Comparison of ENCODE assay signal across 1 cellular context in the genomic region with DNA sequence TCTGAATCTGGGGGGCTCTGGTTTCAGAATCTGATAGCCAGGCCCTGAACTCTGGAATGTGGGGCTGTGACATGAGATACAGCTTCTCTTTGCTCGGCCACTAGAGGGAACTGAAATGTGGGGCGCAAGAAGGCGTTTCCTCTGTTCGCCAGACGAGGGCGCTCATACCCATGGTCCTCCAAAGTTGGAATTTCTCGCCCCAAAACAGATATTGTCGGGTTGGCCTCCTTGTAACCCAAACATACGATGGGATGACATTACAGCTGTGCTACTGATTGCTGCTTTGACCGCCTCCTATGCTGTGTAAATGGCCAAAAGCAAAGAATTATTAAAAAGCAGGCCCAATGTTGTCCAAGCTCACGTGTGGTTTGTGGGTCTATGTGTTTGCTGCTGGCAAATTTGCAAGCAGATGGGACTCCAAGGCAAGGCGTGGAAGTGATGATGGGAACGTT.
A peak's percentile ranks its signal among the peaks of the same experiment; 100 is the strongest.
TF ChIP-seq lines count a peak whose summit lies in the region.

No MANE protein-coding gene starts in this region.

TF ChIP-seq in H1, 55 proteins besides CTCF, POLR2A, EP300 and RAD21 (continued from another document):
- TF ChIP-seq ATF2 (IDR thresholded peaks at IDR 0.05; ENCODE audit: low read length) (peak; percentile 81; the same call in 1 of the 2 replicates), KDM5A (IDR thresholded peaks at IDR 0.05; ENCODE audit: low read length) (no peak), TBP (IDR thresholded peaks at IDR 0.05; ENCODE audit: low read depth, low read length) (no peak), BCL11A (IDR thresholded peaks at IDR 0.05; ENCODE audit: low read depth in 2 of 2, low read length in 2 of 2) (no peak), SIRT6 (IDR thresholded peaks at IDR 0.05; ENCODE audit: low read length) (no peak), TCF12 (IDR thresholded peaks at IDR 0.05; ENCODE audit: low read depth, low read length) (no peak), CHD1 (IDR thresholded peaks at IDR 0.05; ENCODE audit: low read depth, low read length) (no peak), HDAC2 (IDR thresholded peaks at IDR 0.05; ENCODE audit: borderline replicate concordance in 1 of 2, low read depth in 2 of 2, low read length in 2 of 2) (no peak), EGR1 (IDR thresholded peaks at IDR 0.05; ENCODE audit: borderline replicate concordance, low read depth, low read length) (no peak), YY1 (IDR thresholded peaks at IDR 0.05; ENCODE audit: low read depth, low read length) (0 out of 2 replicates have a peak, but pooled peaks have one; percentile 61), POLR2AphosphoS5 (IDR thresholded peaks at IDR 0.05; ENCODE audit: low read depth, low read length) (no peak), MAFK (IDR thresholded peaks at IDR 0.05; ENCODE audit: low read depth, low read length) (no peak), GABPA (IDR thresholded peaks at IDR 0.05; ENCODE audit: borderline replicate concordance, insufficient read depth, low read length) (peak; percentile 57; the same call in 1 of the 2 replicates), TAF7 (optimal IDR thresholded peaks at IDR 0.05; ENCODE audit: borderline replicate concordance, low read depth, low read length) (no peak), CHD2 (IDR thresholded peaks at IDR 0.05; ENCODE audit: low read length) (no peak), RXRA (IDR thresholded peaks at IDR 0.05; ENCODE audit: insufficient read depth, low read depth, low read length) (no peak), KDM4A (IDR thresholded peaks at IDR 0.05; ENCODE audit: low read depth, low read length, severe bottlenecking) (no peak), POU5F1 (IDR thresholded peaks at IDR 0.05; ENCODE audit: low read depth, low read length) (no peak), HDAC6 (IDR thresholded peaks at IDR 0.05; ENCODE audit: low read depth, low read length) (no peak), NANOG (IDR thresholded peaks at IDR 0.05; ENCODE audit: insufficient read depth, low read depth, low read length, poor library complexity, severe bottlenecking) (no peak), SIN3A (conservative IDR thresholded peaks at IDR 0.05 in 1 of 2, IDR thresholded peaks at IDR 0.05 in 1 of 2; ENCODE audit: low read depth in 1 of 2, low read length in 2 of 2) (0 out of 4 replicates have a peak, but pooled peaks of 1 of the 2 experiments have one; percentile 30), EZH2 (IDR thresholded peaks at IDR 0.05; ENCODE audit: low read depth, low read length, severe bottlenecking) (no peak), CBX8 (IDR thresholded peaks at IDR 0.05; ENCODE audit: borderline replicate concordance, low read depth, low read length) (no peak), SP4 (IDR thresholded peaks at IDR 0.05; ENCODE audit: low read length) (peak; percentile 79; the same call in 1 of the 2 replicates), SUZ12 (IDR thresholded peaks at IDR 0.05; ENCODE audit: low read length) (no peak), ASH2L (IDR thresholded peaks at IDR 0.05; ENCODE audit: low read length) (no peak), JUND (IDR thresholded peaks at IDR 0.05; ENCODE audit: low read length) (peak; percentile 49; the same call in 1 of the 2 replicates), CREB1 (IDR thresholded peaks at IDR 0.05) (no peak; the same call in 1 of the 2 replicates), CTBP2 (IDR thresholded peaks at IDR 0.05; ENCODE audit: borderline replicate concordance, insufficient read depth, insufficient read length, low read length) (no peak), FOSL1 (IDR thresholded peaks at IDR 0.05; ENCODE audit: insufficient read depth, low read depth, low read length) (no peak), ZNF274 (IDR thresholded peaks at IDR 0.05; ENCODE audit: borderline replicate concordance, extremely low read depth, low read length) (no peak), BACH1 (IDR thresholded peaks at IDR 0.05; ENCODE audit: low read length) (no peak), JUN (IDR thresholded peaks at IDR 0.05; ENCODE audit: low read depth, low read length) (no peak), PHF8 (conservative IDR thresholded peaks at IDR 0.05; ENCODE audit: low read depth, low read length) (no peak), SAP30 (IDR thresholded peaks at IDR 0.05; ENCODE audit: insufficient read depth, insufficient replicate concordance, low read length) (no peak), CBX5 (IDR thresholded peaks at IDR 0.05; ENCODE audit: low read depth, low read length) (no peak), RBBP5 (IDR thresholded peaks at IDR 0.05; ENCODE audit: borderline replicate concordance, low read depth, low read length) (no peak), RFX5 (IDR thresholded peaks at IDR 0.05; ENCODE audit: borderline replicate concordance, low read depth, low read length) (no peak), TEAD4 (IDR thresholded peaks at IDR 0.05; ENCODE audit: low read depth, low read length) (peak; percentile 92), RNF2 (IDR thresholded peaks at IDR 0.05; ENCODE audit: borderline replicate concordance, low read depth, low read length, missing control alignments, poor library complexity, severe bottlenecking) (no peak), SRF (IDR thresholded peaks at IDR 0.05; ENCODE audit: low read depth, low read length) (no peak; the same call in 1 of the 2 replicates), TAF1 (IDR thresholded peaks at IDR 0.05; ENCODE audit: low read depth, low read length) (no peak), KDM1A (IDR thresholded peaks at IDR 0.05; ENCODE audit: borderline replicate concordance, low read length) (no peak), SP2 (IDR thresholded peaks at IDR 0.05; ENCODE audit: low read length) (no peak), NRF1 (IDR thresholded peaks at IDR 0.05; ENCODE audit: low read depth, low read length) (no peak), SP1 (IDR thresholded peaks at IDR 0.05; ENCODE audit: low read depth, low read length) (peak; percentile 41; the same call in 1 of the 2 replicates), SIX5 (IDR thresholded peaks at IDR 0.05; ENCODE audit: low read depth, low read length) (no peak), GTF2F1 (IDR thresholded peaks at IDR 0.05; ENCODE audit: borderline replicate concordance, low read depth, low read length) (no peak)
- TF ChIP-seq, protein P1, sequence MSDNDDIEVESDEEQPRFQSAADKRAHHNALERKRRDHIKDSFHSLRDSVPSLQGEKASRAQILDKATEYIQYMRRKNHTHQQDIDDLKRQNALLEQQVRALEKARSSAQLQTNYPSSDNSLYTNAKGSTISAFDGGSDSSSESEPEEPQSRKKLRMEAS (IDR thresholded peaks at IDR 0.05), result no peak
- TF ChIP-seq, protein P2, sequence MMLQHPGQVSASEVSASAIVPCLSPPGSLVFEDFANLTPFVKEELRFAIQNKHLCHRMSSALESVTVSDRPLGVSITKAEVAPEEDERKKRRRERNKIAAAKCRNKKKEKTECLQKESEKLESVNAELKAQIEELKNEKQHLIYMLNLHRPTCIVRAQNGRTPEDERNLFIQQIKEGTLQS (IDR thresholded peaks at IDR 0.05; ENCODE audit: insufficient read depth, low read depth, low read length), result peak; percentile 62
- TF ChIP-seq, protein P3, sequence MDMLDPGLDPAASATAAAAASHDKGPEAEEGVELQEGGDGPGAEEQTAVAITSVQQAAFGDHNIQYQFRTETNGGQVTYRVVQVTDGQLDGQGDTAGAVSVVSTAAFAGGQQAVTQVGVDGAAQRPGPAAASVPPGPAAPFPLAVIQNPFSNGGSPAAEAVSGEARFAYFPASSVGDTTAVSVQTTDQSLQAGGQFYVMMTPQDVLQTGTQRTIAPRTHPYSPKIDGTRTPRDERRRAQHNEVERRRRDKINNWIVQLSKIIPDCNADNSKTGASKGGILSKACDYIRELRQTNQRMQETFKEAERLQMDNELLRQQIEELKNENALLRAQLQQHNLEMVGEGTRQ (IDR thresholded peaks at IDR 0.05; ENCODE audit: low read length), result no peak
- TF ChIP-seq, protein P4, sequence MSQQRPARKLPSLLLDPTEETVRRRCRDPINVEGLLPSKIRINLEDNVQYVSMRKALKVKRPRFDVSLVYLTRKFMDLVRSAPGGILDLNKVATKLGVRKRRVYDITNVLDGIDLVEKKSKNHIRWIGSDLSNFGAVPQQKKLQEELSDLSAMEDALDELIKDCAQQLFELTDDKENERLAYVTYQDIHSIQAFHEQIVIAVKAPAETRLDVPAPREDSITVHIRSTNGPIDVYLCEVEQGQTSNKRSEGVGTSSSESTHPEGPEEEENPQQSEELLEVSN (IDR thresholded peaks at IDR 0.05), result no peak
- TF ChIP-seq, protein P5, sequence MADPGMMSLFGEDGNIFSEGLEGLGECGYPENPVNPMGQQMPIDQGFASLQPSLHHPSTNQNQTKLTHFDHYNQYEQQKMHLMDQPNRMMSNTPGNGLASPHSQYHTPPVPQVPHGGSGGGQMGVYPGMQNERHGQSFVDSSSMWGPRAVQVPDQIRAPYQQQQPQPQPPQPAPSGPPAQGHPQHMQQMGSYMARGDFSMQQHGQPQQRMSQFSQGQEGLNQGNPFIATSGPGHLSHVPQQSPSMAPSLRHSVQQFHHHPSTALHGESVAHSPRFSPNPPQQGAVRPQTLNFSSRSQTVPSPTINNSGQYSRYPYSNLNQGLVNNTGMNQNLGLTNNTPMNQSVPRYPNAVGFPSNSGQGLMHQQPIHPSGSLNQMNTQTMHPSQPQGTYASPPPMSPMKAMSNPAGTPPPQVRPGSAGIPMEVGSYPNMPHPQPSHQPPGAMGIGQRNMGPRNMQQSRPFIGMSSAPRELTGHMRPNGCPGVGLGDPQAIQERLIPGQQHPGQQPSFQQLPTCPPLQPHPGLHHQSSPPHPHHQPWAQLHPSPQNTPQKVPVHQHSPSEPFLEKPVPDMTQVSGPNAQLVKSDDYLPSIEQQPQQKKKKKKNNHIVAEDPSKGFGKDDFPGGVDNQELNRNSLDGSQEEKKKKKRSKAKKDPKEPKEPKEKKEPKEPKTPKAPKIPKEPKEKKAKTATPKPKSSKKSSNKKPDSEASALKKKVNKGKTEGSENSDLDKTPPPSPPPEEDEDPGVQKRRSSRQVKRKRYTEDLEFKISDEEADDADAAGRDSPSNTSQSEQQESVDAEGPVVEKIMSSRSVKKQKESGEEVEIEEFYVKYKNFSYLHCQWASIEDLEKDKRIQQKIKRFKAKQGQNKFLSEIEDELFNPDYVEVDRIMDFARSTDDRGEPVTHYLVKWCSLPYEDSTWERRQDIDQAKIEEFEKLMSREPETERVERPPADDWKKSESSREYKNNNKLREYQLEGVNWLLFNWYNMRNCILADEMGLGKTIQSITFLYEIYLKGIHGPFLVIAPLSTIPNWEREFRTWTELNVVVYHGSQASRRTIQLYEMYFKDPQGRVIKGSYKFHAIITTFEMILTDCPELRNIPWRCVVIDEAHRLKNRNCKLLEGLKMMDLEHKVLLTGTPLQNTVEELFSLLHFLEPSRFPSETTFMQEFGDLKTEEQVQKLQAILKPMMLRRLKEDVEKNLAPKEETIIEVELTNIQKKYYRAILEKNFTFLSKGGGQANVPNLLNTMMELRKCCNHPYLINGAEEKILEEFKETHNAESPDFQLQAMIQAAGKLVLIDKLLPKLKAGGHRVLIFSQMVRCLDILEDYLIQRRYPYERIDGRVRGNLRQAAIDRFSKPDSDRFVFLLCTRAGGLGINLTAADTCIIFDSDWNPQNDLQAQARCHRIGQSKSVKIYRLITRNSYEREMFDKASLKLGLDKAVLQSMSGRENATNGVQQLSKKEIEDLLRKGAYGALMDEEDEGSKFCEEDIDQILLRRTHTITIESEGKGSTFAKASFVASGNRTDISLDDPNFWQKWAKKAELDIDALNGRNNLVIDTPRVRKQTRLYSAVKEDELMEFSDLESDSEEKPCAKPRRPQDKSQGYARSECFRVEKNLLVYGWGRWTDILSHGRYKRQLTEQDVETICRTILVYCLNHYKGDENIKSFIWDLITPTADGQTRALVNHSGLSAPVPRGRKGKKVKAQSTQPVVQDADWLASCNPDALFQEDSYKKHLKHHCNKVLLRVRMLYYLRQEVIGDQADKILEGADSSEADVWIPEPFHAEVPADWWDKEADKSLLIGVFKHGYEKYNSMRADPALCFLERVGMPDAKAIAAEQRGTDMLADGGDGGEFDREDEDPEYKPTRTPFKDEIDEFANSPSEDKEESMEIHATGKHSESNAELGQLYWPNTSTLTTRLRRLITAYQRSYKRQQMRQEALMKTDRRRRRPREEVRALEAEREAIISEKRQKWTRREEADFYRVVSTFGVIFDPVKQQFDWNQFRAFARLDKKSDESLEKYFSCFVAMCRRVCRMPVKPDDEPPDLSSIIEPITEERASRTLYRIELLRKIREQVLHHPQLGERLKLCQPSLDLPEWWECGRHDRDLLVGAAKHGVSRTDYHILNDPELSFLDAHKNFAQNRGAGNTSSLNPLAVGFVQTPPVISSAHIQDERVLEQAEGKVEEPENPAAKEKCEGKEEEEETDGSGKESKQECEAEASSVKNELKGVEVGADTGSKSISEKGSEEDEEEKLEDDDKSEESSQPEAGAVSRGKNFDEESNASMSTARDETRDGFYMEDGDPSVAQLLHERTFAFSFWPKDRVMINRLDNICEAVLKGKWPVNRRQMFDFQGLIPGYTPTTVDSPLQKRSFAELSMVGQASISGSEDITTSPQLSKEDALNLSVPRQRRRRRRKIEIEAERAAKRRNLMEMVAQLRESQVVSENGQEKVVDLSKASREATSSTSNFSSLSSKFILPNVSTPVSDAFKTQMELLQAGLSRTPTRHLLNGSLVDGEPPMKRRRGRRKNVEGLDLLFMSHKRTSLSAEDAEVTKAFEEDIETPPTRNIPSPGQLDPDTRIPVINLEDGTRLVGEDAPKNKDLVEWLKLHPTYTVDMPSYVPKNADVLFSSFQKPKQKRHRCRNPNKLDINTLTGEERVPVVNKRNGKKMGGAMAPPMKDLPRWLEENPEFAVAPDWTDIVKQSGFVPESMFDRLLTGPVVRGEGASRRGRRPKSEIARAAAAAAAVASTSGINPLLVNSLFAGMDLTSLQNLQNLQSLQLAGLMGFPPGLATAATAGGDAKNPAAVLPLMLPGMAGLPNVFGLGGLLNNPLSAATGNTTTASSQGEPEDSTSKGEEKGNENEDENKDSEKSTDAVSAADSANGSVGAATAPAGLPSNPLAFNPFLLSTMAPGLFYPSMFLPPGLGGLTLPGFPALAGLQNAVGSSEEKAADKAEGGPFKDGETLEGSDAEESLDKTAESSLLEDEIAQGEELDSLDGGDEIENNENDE (IDR thresholded peaks at IDR 0.05; ENCODE audit: insufficient replicate concordance, low read length), result no peak
